9 cellular contexts compared by ENCODE assay signal in genomic region chr5:14414615-14415515, GRCh38.
DNase-seq lines count a peak whose midpoint lies in the region; ATAC-seq and TF ChIP-seq lines count a peak whose summit lies in the region.
"Had no signal": no experiment of that assay in that cellular context is flagged by ENCODE, and none has a peak within 500 bp of the region (broad histone marks: within the 10 kb centered on the region; RNA-seq: fewer than 3 reads in every experiment).

No MANE protein-coding gene starts in this region.

- ATAC-seq in GM21529 (IDR thresholded peaks at IDR 0.05; ENCODE audit: unreplicated experiment) (peak; percentile 76), left colon (peak; percentile 73)

- no peak overlapping the region for H3K9ac ChIP-seq in OCI-LY3 (ENCODE audit: low read length)

- H2AFZ ChIP-seq in OCI-LY3 (ENCODE audit: low read depth, low read length) = no peak overlapping the region

- H3K4me1 ChIP-seq in OCI-LY3 (ENCODE audit: low read length) = peaks cover 22% of the 10 kb centered on the region

- no peaks in the 10 kb centered on the region for H4K20me1 ChIP-seq in OCI-LY3 (ENCODE audit: insufficient read depth, low read length)

- in situ Hi-C loops in GM13977 (cut with MboI; ENCODE audit: low pct_unique_long_range_greater_than_20kb, low sequenced_read_pairs, unreplicated experiment) = no loop called here

- no peaks in the 10 kb centered on the region for H3K79me2 ChIP-seq in OCI-LY3 (ENCODE audit: low read length)

- no peak overlapping the region for H3K27ac ChIP-seq in OCI-LY3 (ENCODE audit: low read length)

- H3K4me3 ChIP-seq in OCI-LY3 (ENCODE audit: low read length) = peak overlapping the region; percentile 53

- intact Hi-C loops in left colon (cut with DNase I, micrococcal nuclease) = no loop called here

- peaks cover 19% of the 10 kb centered on the region for H3K27me3 ChIP-seq in OCI-LY3 (ENCODE audit: low read depth, low read length)

- no peaks in the 10 kb centered on the region for H3K36me3 ChIP-seq in OCI-LY3 (replicated peaks; ENCODE audit: low read depth, low read length)

- DNase-seq in GM13977 (ENCODE audit: low spot score) = peak; percentile 71
- DNase-seq in left colon = peak in 1 of 2 donors; percentile 40
- no peak for DNase-seq in putamen (ENCODE audit: low spot score)
- no peak for DNase-seq in EL
- no peak for DNase-seq in mucosa of gallbladder (ENCODE audit: low spot score)
- no peak for DNase-seq in hypothalamus (lab: John Stamatoyannopoulos, UW)
- DNase-seq: NCI-H187 had no signal

- no peak for TF ChIP-seq CTCF in GM13977 (IDR thresholded peaks at IDR 0.05; ENCODE audit: extremely low read depth, insufficient read depth, missing control alignments)
- no peak for TF ChIP-seq CTCF in OCI-LY3 (IDR thresholded peaks at IDR 0.05; ENCODE audit: low read depth, low read length)

- peak overlapping the region; percentile 70 for H3K4me2 ChIP-seq in OCI-LY3 (ENCODE audit: low read length)

- no peaks in the 10 kb centered on the region for H3K9me3 ChIP-seq in OCI-LY3 (ENCODE audit: insufficient read depth, low read length)
